18 cellular contexts compared by ENCODE assay signal in genomic region chr22:22738959-22739585, GRCh38.
DNase-seq lines count a peak whose midpoint lies in the region; ATAC-seq, FAIRE-seq and TF ChIP-seq lines count a peak whose summit lies in the region.
"Had no signal": no experiment of that assay in that cellular context is flagged by ENCODE, and none has a peak within 500 bp of the region (broad histone marks: within the 10 kb centered on the region; RNA-seq: fewer than 3 reads in every experiment).

No MANE protein-coding gene starts in this region.

- no peak overlapping the region for H3K4me3 Mint-ChIP-seq in T-helper 2 cell treated with Interferon-gamma antibody and Interleukin-4, amounts not matched to agents 5 μg/mL and 100 μg/mL, for 36 hours
- H3K4me3 Mint-ChIP-seq: CD4-positive, alpha-beta T cell had no signal

- CTCF ChIA-PET in HepG2 (lab: Yijun Ruan, JAX; ENCODE audit: low intra/inter-chr PET ratio, low total read pairs): no interaction called here

- peak overlapping the region; percentile 34 for H3K23ac ChIP-seq in neuronal stem cell (ENCODE audit: low read depth, low read length, poor library complexity)

- H3K4me1 ChIP-seq in neuronal stem cell (ENCODE audit: control insufficient read depth in 2 of 2, insufficient read depth in 1 of 2, low read depth in 1 of 2, low read length in 2 of 2) (no peaks in the 10 kb centered on the region), vagina (no peaks in the 10 kb centered on the region), HepG2 (ENCODE audit: insufficient read depth, low read length) (no peaks in the 10 kb centered on the region)
- H3K4me1 ChIP-seq: A549, HAP-1 had no signal

- peaks cover 0 to 4% (median 0%) of the 10 kb centered on the region in 3 experiments for H3K27me3 ChIP-seq in neuronal stem cell (ENCODE audit: control insufficient read depth in 3 of 3, insufficient read depth in 3 of 3, low read depth in 1 of 3, low read length in 3 of 3)
- H3K27me3 ChIP-seq in vagina: no peaks in the 10 kb centered on the region
- peaks cover 1 to 5% of the 10 kb centered on the region in 2 experiments; a peak in 4 of 5 replicates for H3K27me3 ChIP-seq in HepG2 (ENCODE audit: control insufficient read depth in 1 of 2, insufficient read depth in 2 of 2, low read length in 2 of 2)

- no peak for ATAC-seq in GM21825 (IDR thresholded peaks at IDR 0.05; ENCODE audit: unreplicated experiment)
- no peak for ATAC-seq in HepG2
- ATAC-seq: A549 had no signal

- WGBS in neuronal stem cell (ENCODE audit: extremely low coverage in 2 of 2, insufficient read length in 2 of 2, insufficient replicate concordance in 1 of 2), 2 donors: no CpG with 5 or more reads among the region's 5 CpGs
- WGBS in HepG2 (ENCODE audit: low lambda C conversion rate): 28% methylated on average over 4 of the region's 5 CpGs

- no peak overlapping the region for H4K8ac ChIP-seq in neuronal stem cell (ENCODE audit: low read depth, low read length)

- H3K27ac ChIP-seq in neuronal stem cell (replicated peaks; ENCODE audit: low read length) (no peak overlapping the region), vagina (no peak overlapping the region), HepG2 (ENCODE audit: extremely low read length, insufficient read depth, low read length) (no peak overlapping the region)
- H3K27ac ChIP-seq: 22Rv1, A549, C4-2B, GM23248 had no signal

- POLR2A ChIA-PET in HepG2 (lab: Yijun Ruan, JAX): no interaction called here

- H3K9ac ChIP-seq in neuronal stem cell (ENCODE audit: low read depth, low read length, poor library complexity) (no peak overlapping the region), HepG2 (ENCODE audit: insufficient read depth, low read depth, low read length) (no peak overlapping the region)
- H3K9ac ChIP-seq: GM23248 had no signal

- H3K9me3 ChIP-seq in neuronal stem cell (replicated peaks in 1 of 2; ENCODE audit: control insufficient read depth in 2 of 2, insufficient read depth in 1 of 2, low read depth in 1 of 2, low read length in 2 of 2) (no peaks in the 10 kb centered on the region), vagina (no peaks in the 10 kb centered on the region), HepG2 (ENCODE audit: low read length) (no peaks in the 10 kb centered on the region)
- H3K9me3 ChIP-seq: A549, HAP-1 had no signal

- H4K91ac ChIP-seq in neuronal stem cell (ENCODE audit: low read depth, low read length, poor library complexity): no peak overlapping the region

- H3K27me3 Mint-ChIP-seq in T-helper 2 cell treated with Interferon-gamma antibody and Interleukin-4, amounts not matched to agents 5 μg/mL and 100 μg/mL, for 36 hours (ENCODE audit: low read depth): peaks cover 31% of the 10 kb centered on the region

- TF ChIP-seq EP300 in HepG2 (IDR thresholded peaks at IDR 0.05; ENCODE audit: low read depth in 2 of 2, low read length in 2 of 2) (no peak), HepG2 (CRISPR knock-in tag; IDR thresholded peaks at IDR 0.05; ENCODE audit: borderline replicate concordance) (no peak)

- no peak for FAIRE-seq in HepG2 (lab: Jason Lieb, UNC)
- FAIRE-seq: A549 had no signal

- no peak overlapping the region for H2BK120ac ChIP-seq in neuronal stem cell (ENCODE audit: low read depth, low read length)

- no peak overlapping the region for H2BK5ac ChIP-seq in neuronal stem cell (ENCODE audit: low read length)

- H3K79me1 ChIP-seq in neuronal stem cell (ENCODE audit: low read depth, low read length): no peaks in the 10 kb centered on the region

- intact Hi-C loops in vagina (cut with DNase I): no loop called here
- intact Hi-C loops in HepG2 (cut with micrococcal nuclease; ENCODE audit: unreplicated experiment): no loop called here

- H2AFZ ChIP-seq in neuronal stem cell (ENCODE audit: low read length) (no peak overlapping the region), HepG2 (ENCODE audit: low read length) (no peak overlapping the region)
- H2AFZ ChIP-seq: GM23248 had no signal

- H2BK15ac ChIP-seq in neuronal stem cell (ENCODE audit: low read length): no peak overlapping the region

- no peak overlapping the region for H3K4me2 ChIP-seq in neuronal stem cell (ENCODE audit: insufficient read depth, low read length, poor library complexity, severe bottlenecking)
- no peak overlapping the region for H3K4me2 ChIP-seq in HepG2 (ENCODE audit: low read depth, low read length)
- H3K4me2 ChIP-seq: A549 had no signal

- no peak overlapping the region for H3K14ac ChIP-seq in neuronal stem cell (ENCODE audit: low read length)

- no peaks in the 10 kb centered on the region for H3K79me2 ChIP-seq in HepG2 (ENCODE audit: insufficient read depth, low read length)

- TF ChIP-seq RAD21 in HepG2 (CRISPR knock-in tag; IDR thresholded peaks at IDR 0.05): no peak

- no peaks in the 10 kb centered on the region for H3K36me3 Mint-ChIP-seq in T-helper 2 cell treated with Interferon-gamma antibody and Interleukin-4, amounts not matched to agents 5 μg/mL and 100 μg/mL, for 36 hours (ENCODE audit: low read depth)

- H3K27ac Mint-ChIP-seq in T-helper 2 cell treated with Interferon-gamma antibody and Interleukin-4, amounts not matched to agents 5 μg/mL and 100 μg/mL, for 36 hours: no peak overlapping the region
- H3K27ac Mint-ChIP-seq: CD4-positive, alpha-beta T cell had no signal

- DNase-seq in T-helper 2 cell treated with Interferon-gamma antibody and Interleukin-4, amounts not matched to agents 5 μg/mL and 100 μg/mL, for 36 hours (ENCODE audit: low spot score): peak; percentile 0
- no peak for DNase-seq in T-helper 2 cell
- peak; percentile 18 to 21 for DNase-seq in cerebellar nuclear complex (lab: John Stamatoyannopoulos, UW)
- no peak for DNase-seq in neuronal stem cell (ENCODE audit: low spot score)
- DNase-seq in vagina (ENCODE audit: extremely low spot score in 2 of 2): peak; percentile 37 to 49
- DNase-seq in hepatic stellate cell (ENCODE audit: low spot score): no peak
- no peak for DNase-seq in HepG2 (ENCODE audit: low spot score)
- DNase-seq: AML-193; CD4-positive, alpha-beta T cell; DMS153; DMS79; GF-D8; GM23248 had no signal

- no peak overlapping the region for H3K4ac ChIP-seq in neuronal stem cell (ENCODE audit: low read length)

- H3K9me3 Mint-ChIP-seq in T-helper 2 cell treated with Interferon-gamma antibody and Interleukin-4, amounts not matched to agents 5 μg/mL and 100 μg/mL, for 36 hours: no peaks in the 10 kb centered on the region
- H3K9me3 Mint-ChIP-seq: CD4-positive, alpha-beta T cell had no signal

- in situ Hi-C loops in HepG2 (cut with HindIII; ENCODE audit: extremely low pct_ligation_motif_present, low pct_unique_long_range_greater_than_20kb): no loop called here

- no peak overlapping the region for H2BK12ac ChIP-seq in neuronal stem cell (ENCODE audit: low read length)

- TF ChIP-seq POLR2A in vagina (IDR thresholded peaks at IDR 0.05) (no peak), HepG2 (IDR thresholded peaks at IDR 0.05; ENCODE audit: insufficient read depth in 1 of 2, low read depth in 2 of 2, low read length in 2 of 2) (no peak)

- no peaks in the 10 kb centered on the region for H3K36me3 ChIP-seq in neuronal stem cell (replicated peaks in 1 of 2; ENCODE audit: control insufficient read depth in 2 of 2, insufficient read depth in 2 of 2, low read length in 2 of 2)
- no peaks in the 10 kb centered on the region for H3K36me3 ChIP-seq in vagina
- no peaks in the 10 kb centered on the region for H3K36me3 ChIP-seq in HepG2 (replicated peaks in 1 of 2; ENCODE audit: control insufficient read depth in 1 of 2, insufficient read depth in 2 of 2, low read length in 2 of 2)
- H3K36me3 ChIP-seq: HAP-1 had no signal

- peaks cover 10% of the 10 kb centered on the region for H3K4me1 Mint-ChIP-seq in T-helper 2 cell treated with Interferon-gamma antibody and Interleukin-4, amounts not matched to agents 5 μg/mL and 100 μg/mL, for 36 hours (ENCODE audit: low read depth)

- TF ChIP-seq CTCF in vagina (IDR thresholded peaks at IDR 0.05): no peak
- no peak for TF ChIP-seq CTCF in HepG2 (CRISPR knock-in tag; IDR thresholded peaks at IDR 0.05)

- H3K18ac ChIP-seq in neuronal stem cell (ENCODE audit: low read length): no peak overlapping the region

- no peak overlapping the region for H2AK5ac ChIP-seq in neuronal stem cell (ENCODE audit: low read depth, low read length)

- no TSS peak for BruUV-seq in HepG2 (replicated peaks; lab: Mats Ljungman, UMichigan)

- no peaks in the 10 kb centered on the region for H4K20me1 ChIP-seq in HepG2 (ENCODE audit: insufficient read depth, low read length)

- H3K4me3 ChIP-seq in neuronal stem cell (ENCODE audit: low read length in 2 of 2): no peak overlapping the region
- no peak overlapping the region for H3K4me3 ChIP-seq in vagina
- H3K4me3 ChIP-seq in HepG2 (replicated peaks in 1 of 3; ENCODE audit: insufficient read depth in 1 of 3, low read depth in 2 of 3, low read length in 3 of 3): no peak overlapping the region
- H3K4me3 ChIP-seq: A549, GM23248, HAP-1 had no signal

TF ChIP-seq in HepG2, 621 proteins besides CTCF, POLR2A, EP300 and RAD21 (continues in another document):
- TF ChIP-seq TBX3 (IDR thresholded peaks at IDR 0.05; ENCODE audit: borderline replicate concordance): no peak
- TF ChIP-seq ZNF362 (CRISPR knock-in tag; IDR thresholded peaks at IDR 0.05; ENCODE audit: borderline replicate concordance): no peak
- no peak for TF ChIP-seq ISX (CRISPR knock-in tag; conservative IDR thresholded peaks at IDR 0.05)
- TF ChIP-seq NRL (CRISPR knock-in tag; IDR thresholded peaks at IDR 0.05; ENCODE audit: borderline replicate concordance): no peak
- no peak for TF ChIP-seq YEATS4 (CRISPR knock-in tag; IDR thresholded peaks at IDR 0.05; ENCODE audit: borderline replicate concordance)
- no peak for TF ChIP-seq ZFP37 (CRISPR knock-in tag; IDR thresholded peaks at IDR 0.05; ENCODE audit: borderline replicate concordance)
- no peak for TF ChIP-seq HOXA3 (CRISPR knock-in tag; IDR thresholded peaks at IDR 0.05)
- TF ChIP-seq ZSCAN31 (CRISPR knock-in tag; IDR thresholded peaks at IDR 0.05; ENCODE audit: low read depth): no peak
- TF ChIP-seq MTA3 (CRISPR knock-in tag; IDR thresholded peaks at IDR 0.05): no peak

Comparison
In these comparisons a context has a peak if more than half of its experiments do, and no peak if none do; other contexts are left out.
1. DNase-seq: peak in T-helper 2 cell treated with Interferon-gamma antibody and Interleukin-4, amounts not matched to agents 5 μg/mL and 100 μg/mL, for 36 hours (single experiment), cerebellar nuclear complex (2 of 2) and vagina (2 of 2); none in T-helper 2 cell (0 of 5), neuronal stem cell (single experiment), hepatic stellate cell (single experiment) and HepG2 (single experiment).